Comparison of ENCODE assay signal across 10 cellular contexts in genomic region chr2:19786408-19787058, GRCh38.
DNase-seq lines count a peak whose midpoint lies in the region; ATAC-seq, FAIRE-seq and TF ChIP-seq lines count a peak whose summit lies in the region.
"Had no signal": no experiment of that assay in that cellular context is flagged by ENCODE, and none has a peak within 500 bp of the region (broad histone marks: within the 10 kb centered on the region; RNA-seq: fewer than 3 reads in every experiment).

No MANE protein-coding gene starts in this region.

- in situ Hi-C loops in transverse colon (cut with MboI; ENCODE audit: low pct_ligation_motif_present in 1 of 4, low pct_unique_long_range_greater_than_20kb in 1 of 4, low sequenced_read_pairs in 3 of 4) = no loop called here

- no peaks in the 10 kb centered on the region for H3K4me1 ChIP-seq in transverse colon

- H3K4me3 ChIP-seq in coronary artery = no peak overlapping the region
- no peak overlapping the region for H3K4me3 ChIP-seq in transverse colon
- H3K4me3 ChIP-seq: SK-N-MC had no signal

- TF ChIP-seq CTCF in coronary artery (IDR thresholded peaks at IDR 0.05) (no peak), transverse colon (IDR thresholded peaks at IDR 0.05) (no peak)

- no peak for FAIRE-seq in urothelium cell line (lab: Jason Lieb, UNC)

- no peak for TF ChIP-seq EP300 in transverse colon (IDR thresholded peaks at IDR 0.05; ENCODE audit: low read depth)

- H3K27me3 ChIP-seq in transverse colon = no peaks in the 10 kb centered on the region

- H3K27ac ChIP-seq in coronary artery = peak overlapping the region in 1 of 2 donors; percentile 42
- no peak overlapping the region for H3K27ac ChIP-seq in transverse colon
- H3K27ac ChIP-seq: SK-N-MC had no signal

- H3K27ac Mint-ChIP-seq in activated naive CD4-positive, alpha-beta T cell treated with anti-CD3 and anti-CD28 coated beads, Interleukin-2, amount 50 U/mL, for 72 hours = no peak overlapping the region

- ATAC-seq in activated naive CD4-positive, alpha-beta T cell treated with anti-CD3 and anti-CD28 coated beads, Interleukin-2, amount 50 U/mL, for 72 hours = peak; percentile 49 to 78
- peak; percentile 47 for ATAC-seq in HG03575 (IDR thresholded peaks at IDR 0.05; ENCODE audit: extremely low read depth, insufficient number of reproducible peaks, low FRiP score, unreplicated experiment)
- no peak for ATAC-seq in left lobe of liver

- H3K36me3 ChIP-seq in transverse colon = no peaks in the 10 kb centered on the region

- 67% methylated on average over 2 to 5 of the region's 5 CpGs for WGBS in transverse colon (ENCODE audit: low coverage in 1 of 2), 2 donors

- no peaks in the 10 kb centered on the region for H3K36me3 Mint-ChIP-seq in activated naive CD4-positive, alpha-beta T cell treated with anti-CD3 and anti-CD28 coated beads, Interleukin-2, amount 50 U/mL, for 72 hours

- no peaks in the 10 kb centered on the region for H3K9me3 ChIP-seq in transverse colon

- intact Hi-C loops in transverse colon (cut with DNase I; ENCODE audit: low total_unique reads) = no loop called here

- H3K9me3 Mint-ChIP-seq in activated naive CD4-positive, alpha-beta T cell treated with anti-CD3 and anti-CD28 coated beads, Interleukin-2, amount 50 U/mL, for 72 hours = peaks cover 0 to 4% of the 10 kb centered on the region in 2 donors

- no peak for DNase-seq in activated naive CD4-positive, alpha-beta T cell treated with anti-CD3 and anti-CD28 coated beads, Interleukin-2, amount 50 U/mL, for 72 hours (ENCODE audit: low spot score in 2 of 2)
- DNase-seq in activated naive CD4-positive, alpha-beta T cell (lab: John Stamatoyannopoulos, UW) = no peak
- DNase-seq in coronary artery (ENCODE audit: low spot score) = peak; percentile 62
- DNase-seq in urothelium cell line (ENCODE audit: low spot score) = peak; percentile 44
- no peak for DNase-seq in left lobe of liver (ENCODE audit: low spot score)
- no peak for DNase-seq in NCI-H1694 treated with DMSO at 0.1 percent for 48 hours (lab: John Stamatoyannopoulos, UW)
- DNase-seq in transverse colon = no peak
- DNase-seq: foreskin melanocyte had no signal

- no peak for TF ChIP-seq POLR2A in transverse colon (IDR thresholded peaks at IDR 0.05)

Comparison
In these comparisons a context has a peak if more than half of its experiments do, and no peak if none do; other contexts are left out.
1. DNase-seq: peak in coronary artery (single experiment) and urothelium cell line (single experiment); none in activated naive CD4-positive, alpha-beta T cell treated with anti-CD3 and anti-CD28 coated beads, Interleukin-2, amount 50 U/mL, for 72 hours (0 of 2), activated naive CD4-positive, alpha-beta T cell (0 of 4), left lobe of liver (single experiment), NCI-H1694 treated with DMSO at 0.1 percent for 48 hours (single experiment) and transverse colon (single experiment).